ENCODE assay signal across 2 cellular contexts in the genomic region with DNA sequence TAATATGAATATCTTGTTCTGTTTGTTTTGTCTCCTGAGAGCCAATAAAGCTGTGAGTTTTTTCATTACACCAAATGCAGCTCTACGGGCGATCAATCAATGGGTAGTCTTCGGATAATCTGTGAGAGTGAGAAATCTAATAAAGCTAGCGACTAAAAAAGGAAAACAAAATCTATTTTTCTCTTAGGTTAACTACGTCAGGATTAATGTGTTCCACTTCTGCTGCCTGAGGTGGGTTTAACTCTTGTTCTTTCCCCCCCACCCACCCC.
TF ChIP-seq lines count a peak whose summit lies in the region.

No MANE protein-coding gene starts in this region.

TF ChIP-seq in WTC11, 78 proteins besides CTCF, POLR2A, EP300 and RAD21 (continued from another document):
- TF ChIP-seq, protein P1, sequence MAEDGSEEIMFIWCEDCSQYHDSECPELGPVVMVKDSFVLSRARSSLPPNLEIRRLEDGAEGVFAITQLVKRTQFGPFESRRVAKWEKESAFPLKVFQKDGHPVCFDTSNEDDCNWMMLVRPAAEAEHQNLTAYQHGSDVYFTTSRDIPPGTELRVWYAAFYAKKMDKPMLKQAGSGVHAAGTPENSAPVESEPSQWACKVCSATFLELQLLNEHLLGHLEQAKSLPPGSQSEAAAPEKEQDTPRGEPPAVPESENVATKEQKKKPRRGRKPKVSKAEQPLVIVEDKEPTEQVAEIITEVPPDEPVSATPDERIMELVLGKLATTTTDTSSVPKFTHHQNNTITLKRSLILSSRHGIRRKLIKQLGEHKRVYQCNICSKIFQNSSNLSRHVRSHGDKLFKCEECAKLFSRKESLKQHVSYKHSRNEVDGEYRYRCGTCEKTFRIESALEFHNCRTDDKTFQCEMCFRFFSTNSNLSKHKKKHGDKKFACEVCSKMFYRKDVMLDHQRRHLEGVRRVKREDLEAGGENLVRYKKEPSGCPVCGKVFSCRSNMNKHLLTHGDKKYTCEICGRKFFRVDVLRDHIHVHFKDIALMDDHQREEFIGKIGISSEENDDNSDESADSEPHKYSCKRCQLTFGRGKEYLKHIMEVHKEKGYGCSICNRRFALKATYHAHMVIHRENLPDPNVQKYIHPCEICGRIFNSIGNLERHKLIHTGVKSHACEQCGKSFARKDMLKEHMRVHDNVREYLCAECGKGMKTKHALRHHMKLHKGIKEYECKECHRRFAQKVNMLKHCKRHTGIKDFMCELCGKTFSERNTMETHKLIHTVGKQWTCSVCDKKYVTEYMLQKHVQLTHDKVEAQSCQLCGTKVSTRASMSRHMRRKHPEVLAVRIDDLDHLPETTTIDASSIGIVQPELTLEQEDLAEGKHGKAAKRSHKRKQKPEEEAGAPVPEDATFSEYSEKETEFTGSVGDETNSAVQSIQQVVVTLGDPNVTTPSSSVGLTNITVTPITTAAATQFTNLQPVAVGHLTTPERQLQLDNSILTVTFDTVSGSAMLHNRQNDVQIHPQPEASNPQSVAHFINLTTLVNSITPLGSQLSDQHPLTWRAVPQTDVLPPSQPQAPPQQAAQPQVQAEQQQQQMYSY (CRISPR knock-in tag; IDR thresholded peaks at IDR 0.05), result no peak
- TF ChIP-seq GABPB1 (CRISPR knock-in tag; IDR thresholded peaks at IDR 0.05), result no peak
- no peak for TF ChIP-seq FOXP1 (CRISPR knock-in tag; IDR thresholded peaks at IDR 0.05; ENCODE audit: borderline replicate concordance)
- TF ChIP-seq, protein P2, sequence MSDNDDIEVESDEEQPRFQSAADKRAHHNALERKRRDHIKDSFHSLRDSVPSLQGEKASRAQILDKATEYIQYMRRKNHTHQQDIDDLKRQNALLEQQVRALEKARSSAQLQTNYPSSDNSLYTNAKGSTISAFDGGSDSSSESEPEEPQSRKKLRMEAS (CRISPR knock-in tag; IDR thresholded peaks at IDR 0.05), result no peak
- TF ChIP-seq SOX15 (CRISPR knock-in tag; IDR thresholded peaks at IDR 0.05), result no peak
- TF ChIP-seq, protein P3, sequence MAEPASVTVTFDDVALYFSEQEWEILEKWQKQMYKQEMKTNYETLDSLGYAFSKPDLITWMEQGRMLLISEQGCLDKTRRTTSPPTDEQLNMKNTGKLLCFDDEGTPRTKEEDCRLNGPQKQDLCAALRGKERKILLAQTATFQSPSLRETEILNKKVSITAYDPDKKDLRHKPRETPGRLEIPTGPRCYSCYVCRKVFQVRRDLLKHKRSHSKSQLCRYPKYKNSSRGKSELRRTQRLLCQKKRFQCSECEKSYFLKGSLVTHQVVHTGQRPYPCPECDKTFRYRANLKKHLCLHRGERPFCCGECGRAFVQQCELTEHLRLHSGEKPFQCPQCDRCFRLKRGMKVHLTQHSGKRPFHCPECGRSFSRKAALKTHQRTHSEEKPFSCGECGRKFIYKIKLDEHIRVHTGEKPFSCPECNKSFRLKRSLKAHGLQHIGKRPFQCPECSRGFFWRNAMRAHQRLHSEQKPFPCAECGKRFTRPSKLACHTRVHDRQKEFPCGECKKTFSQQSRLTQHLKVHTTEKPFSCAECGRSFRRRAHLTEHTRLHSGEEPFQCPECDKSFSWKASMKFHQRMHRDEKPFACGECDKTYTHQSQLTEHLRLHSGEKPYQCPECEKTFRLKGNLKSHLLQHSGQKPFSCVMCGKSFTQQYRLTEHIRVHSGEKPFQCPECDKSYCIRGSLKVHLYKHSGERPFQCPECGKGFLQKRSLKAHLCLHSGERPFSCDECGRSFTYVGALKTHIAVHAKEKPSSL (CRISPR knock-in tag; conservative IDR thresholded peaks at IDR 0.05), result no peak
- no peak for TF ChIP-seq SMAD4 (CRISPR knock-in tag; IDR thresholded peaks at IDR 0.05)

TF ChIP-seq in SK-N-SH treated with all-trans-retinoic acid at 6 μM for 48 hours, 23 proteins besides CTCF, POLR2A, EP300 and RAD21 (continued from another document):
- TF ChIP-seq, protein P4, sequence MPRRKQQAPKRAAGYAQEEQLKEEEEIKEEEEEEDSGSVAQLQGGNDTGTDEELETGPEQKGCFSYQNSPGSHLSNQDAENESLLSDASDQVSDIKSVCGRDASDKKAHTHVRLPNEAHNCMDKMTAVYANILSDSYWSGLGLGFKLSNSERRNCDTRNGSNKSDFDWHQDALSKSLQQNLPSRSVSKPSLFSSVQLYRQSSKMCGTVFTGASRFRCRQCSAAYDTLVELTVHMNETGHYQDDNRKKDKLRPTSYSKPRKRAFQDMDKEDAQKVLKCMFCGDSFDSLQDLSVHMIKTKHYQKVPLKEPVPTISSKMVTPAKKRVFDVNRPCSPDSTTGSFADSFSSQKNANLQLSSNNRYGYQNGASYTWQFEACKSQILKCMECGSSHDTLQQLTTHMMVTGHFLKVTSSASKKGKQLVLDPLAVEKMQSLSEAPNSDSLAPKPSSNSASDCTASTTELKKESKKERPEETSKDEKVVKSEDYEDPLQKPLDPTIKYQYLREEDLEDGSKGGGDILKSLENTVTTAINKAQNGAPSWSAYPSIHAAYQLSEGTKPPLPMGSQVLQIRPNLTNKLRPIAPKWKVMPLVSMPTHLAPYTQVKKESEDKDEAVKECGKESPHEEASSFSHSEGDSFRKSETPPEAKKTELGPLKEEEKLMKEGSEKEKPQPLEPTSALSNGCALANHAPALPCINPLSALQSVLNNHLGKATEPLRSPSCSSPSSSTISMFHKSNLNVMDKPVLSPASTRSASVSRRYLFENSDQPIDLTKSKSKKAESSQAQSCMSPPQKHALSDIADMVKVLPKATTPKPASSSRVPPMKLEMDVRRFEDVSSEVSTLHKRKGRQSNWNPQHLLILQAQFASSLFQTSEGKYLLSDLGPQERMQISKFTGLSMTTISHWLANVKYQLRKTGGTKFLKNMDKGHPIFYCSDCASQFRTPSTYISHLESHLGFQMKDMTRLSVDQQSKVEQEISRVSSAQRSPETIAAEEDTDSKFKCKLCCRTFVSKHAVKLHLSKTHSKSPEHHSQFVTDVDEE (CRISPR knock-in tag; IDR thresholded peaks at IDR 0.05), result no peak
- TF ChIP-seq TOX (CRISPR knock-in tag; IDR thresholded peaks at IDR 0.05; ENCODE audit: borderline replicate concordance) (no peak), RARB (CRISPR knock-in tag; IDR thresholded peaks at IDR 0.05) (no peak), SNAI2 (CRISPR knock-in tag; IDR thresholded peaks at IDR 0.05) (no peak), PPARA (CRISPR knock-in tag; IDR thresholded peaks at IDR 0.05; ENCODE audit: borderline replicate concordance) (no peak)
- TF ChIP-seq, protein P5, sequence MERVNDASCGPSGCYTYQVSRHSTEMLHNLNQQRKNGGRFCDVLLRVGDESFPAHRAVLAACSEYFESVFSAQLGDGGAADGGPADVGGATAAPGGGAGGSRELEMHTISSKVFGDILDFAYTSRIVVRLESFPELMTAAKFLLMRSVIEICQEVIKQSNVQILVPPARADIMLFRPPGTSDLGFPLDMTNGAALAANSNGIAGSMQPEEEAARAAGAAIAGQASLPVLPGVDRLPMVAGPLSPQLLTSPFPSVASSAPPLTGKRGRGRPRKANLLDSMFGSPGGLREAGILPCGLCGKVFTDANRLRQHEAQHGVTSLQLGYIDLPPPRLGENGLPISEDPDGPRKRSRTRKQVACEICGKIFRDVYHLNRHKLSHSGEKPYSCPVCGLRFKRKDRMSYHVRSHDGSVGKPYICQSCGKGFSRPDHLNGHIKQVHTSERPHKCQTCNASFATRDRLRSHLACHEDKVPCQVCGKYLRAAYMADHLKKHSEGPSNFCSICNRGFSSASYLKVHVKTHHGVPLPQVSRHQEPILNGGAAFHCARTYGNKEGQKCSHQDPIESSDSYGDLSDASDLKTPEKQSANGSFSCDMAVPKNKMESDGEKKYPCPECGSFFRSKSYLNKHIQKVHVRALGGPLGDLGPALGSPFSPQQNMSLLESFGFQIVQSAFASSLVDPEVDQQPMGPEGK (CRISPR knock-in tag; IDR thresholded peaks at IDR 0.05; ENCODE audit: borderline replicate concordance), result no peak
